Comparison of ENCODE assay signal across 16 cellular contexts in genomic region chr18:32867330-32867729, GRCh38.
"Had no signal": no experiment of that assay in that cellular context is flagged by ENCODE, and none has a peak within 500 bp of the region (broad histone marks: within the 10 kb centered on the region; RNA-seq: fewer than 3 reads in every experiment).

No MANE protein-coding gene starts in this region.

- H3K36me3 ChIP-seq: cardiac muscle cell, tibial artery, WERI-Rb-1 had no signal

- H3K9me3 ChIP-seq: tibial artery had no signal

- H3K27me3 Mint-ChIP-seq: dendritic cell treated with granulocyte-macrophage colony-stimulating factor and Interleukin-4, amounts not matched to agents 40 ng/mL and 50 ng/mL, for 4 days; effector memory CD8-positive, alpha-beta T cell had no signal

- H3K27ac ChIP-seq: cardiac muscle cell, epithelial cell of prostate, tibial artery, WERI-Rb-1 had no signal

- ATAC-seq: activated naive CD4-positive, alpha-beta T cell treated with anti-CD3 and anti-CD28 coated beads, Interleukin-2, amount 50 U/mL, for 72 hours; effector memory CD8-positive, alpha-beta T cell; naive thymus-derived CD8-positive, alpha-beta T cell; sciatic nerve had no signal

- H3K4me3 Mint-ChIP-seq: dendritic cell treated with granulocyte-macrophage colony-stimulating factor and Interleukin-4, amounts not matched to agents 40 ng/mL and 50 ng/mL, for 4 days; effector memory CD8-positive, alpha-beta T cell had no signal

- H3K4me3 ChIP-seq: cardiac muscle cell, tibial artery had no signal

- H3K36me3 Mint-ChIP-seq: activated naive CD4-positive, alpha-beta T cell treated with anti-CD3 and anti-CD28 coated beads, Interleukin-2, amount 50 U/mL, for 72 hours had no signal

- DNase-seq: activated CD4-positive, alpha-beta T cell treated with anti-CD3 and anti-CD28 coated beads, Interleukin-2, amount 50 U/mL, for 4 hours; activated gamma-delta T cell treated with Interleukin-2 at 50 U/mL for 16 hours; amniotic stem cell; effector memory CD8-positive, alpha-beta T cell; foreskin fibroblast; mesendoderm; naive thymus-derived CD8-positive, alpha-beta T cell; stimulated activated CD4-positive, alpha-beta T cell treated with anti-CD3 and anti-CD28 coated beads, Interleukin-4, amount 100 ng/mL, for 4 hours; stimulated activated naive CD4-positive, alpha-beta T cell treated with Interleukin-2 at 50 U/mL for 16 hours; tibial artery; WERI-Rb-1 had no signal

- H3K27ac Mint-ChIP-seq: activated naive CD4-positive, alpha-beta T cell treated with anti-CD3 and anti-CD28 coated beads, Interleukin-2, amount 50 U/mL, for 72 hours; dendritic cell treated with granulocyte-macrophage colony-stimulating factor and Interleukin-4, amounts not matched to agents 40 ng/mL and 50 ng/mL, for 4 days; effector memory CD8-positive, alpha-beta T cell had no signal

- H3K4me1 ChIP-seq: tibial artery had no signal

- H3K27me3 ChIP-seq: cardiac muscle cell, tibial artery had no signal
